8 cellular contexts compared by ENCODE assay signal in genomic region chr7:2680792-2681490, GRCh38. TPM values are rescaled to one million over a fixed set of nuclear protein-coding genes. Genes with fewer than 3 reads are reported as not detected.
A peak's percentile ranks its signal among the peaks of the same experiment; 100 is the strongest.
DNase-seq lines count a peak whose midpoint lies in the region; ATAC-seq and TF ChIP-seq lines count a peak whose summit lies in the region.

No MANE protein-coding gene starts in this region.

- no peak overlapping the region for H3K4me3 ChIP-seq in epithelial cell of esophagus (ENCODE audit: low read length)

- no peaks in the 10 kb centered on the region for H3K4me1 Mint-ChIP-seq in mesothelial cell of epicardium

- TF ChIP-seq CTCF in epithelial cell of esophagus (IDR thresholded peaks at IDR 0.05; ENCODE audit: insufficient read depth, low read depth, low read length, missing control alignments) = peak; percentile 74
- peak; percentile 67 for TF ChIP-seq CTCF in mesothelial cell of epicardium (IDR thresholded peaks at IDR 0.05; ENCODE audit: unreplicated experiment)

- no peaks in the 10 kb centered on the region for H3K36me3 Mint-ChIP-seq in mesothelial cell of epicardium

- no peak for ATAC-seq in GM19035 (IDR thresholded peaks at IDR 0.05; ENCODE audit: unreplicated experiment)

- no peaks in the 10 kb centered on the region for H3K9me3 Mint-ChIP-seq in mesothelial cell of epicardium

- H3K27me3 Mint-ChIP-seq in mesothelial cell of epicardium (ENCODE audit: low read depth) = peaks cover 9% of the 10 kb centered on the region

- H3K4me3 Mint-ChIP-seq in mesothelial cell of epicardium = no peak overlapping the region

- H3K27ac Mint-ChIP-seq in mesothelial cell of epicardium = no peak overlapping the region

- DNase-seq in AG08395 (ENCODE audit: low spot score) = peak; percentile 88
- peak; percentile 72 for DNase-seq in GM19238 (ENCODE audit: insufficient read length, low spot score)
- peak; percentile 31 for DNase-seq in NCI-H510A (lab: John Stamatoyannopoulos, UW)
- peak; percentile 80 for DNase-seq in activated CD8-positive, alpha-beta memory T cell treated with anti-CD3 and anti-CD28 coated beads for 24 hours
- peak; percentile 59 for DNase-seq in epithelial cell of esophagus (ENCODE audit: low read depth)
- peak; percentile 34 to 64 for DNase-seq in mesothelial cell of epicardium (ENCODE audit: low spot score in 2 of 2, unreplicated experiment in 2 of 2)
- DNase-seq in stimulated activated CD8-positive, alpha-beta memory T cell treated with anti-CD3 and anti-CD28 coated beads, Interleukin-4, amount 100 ng/mL, for 24 hours (ENCODE audit: low read depth) = peak; percentile 40

RNA-seq across cellular contexts. Expression of gene AMZ1, which starts 7.1 kb away (rescaled TPM):
- 0.05 to 0.49 TPM (median 0.13 TPM) in 3 replicates for total RNA-seq in mesothelial cell of epicardium

RNA-seq across cellular contexts. Expression of gene TTYH3, which starts 49.2 kb away (rescaled TPM):
- total RNA-seq in mesothelial cell of epicardium = 282 to 296 TPM (median 282 TPM) in 3 replicates

Comparison
In these comparisons a context has a peak if more than half of its experiments do, and no peak if none do; other contexts are left out.
1. DNase-seq: peak in every context shown above with its lines; median percentile 88 in AG08395; 80 in activated CD8-positive, alpha-beta memory T cell treated with anti-CD3 and anti-CD28 coated beads for 24 hours; 72 in GM19238; 59 in epithelial cell of esophagus; 49 in mesothelial cell of epicardium; 40 in stimulated activated CD8-positive, alpha-beta memory T cell treated with anti-CD3 and anti-CD28 coated beads, Interleukin-4, amount 100 ng/mL, for 24 hours; 31 in NCI-H510A.